ENCODE assay signal across 8 cellular contexts in the genomic region with DNA sequence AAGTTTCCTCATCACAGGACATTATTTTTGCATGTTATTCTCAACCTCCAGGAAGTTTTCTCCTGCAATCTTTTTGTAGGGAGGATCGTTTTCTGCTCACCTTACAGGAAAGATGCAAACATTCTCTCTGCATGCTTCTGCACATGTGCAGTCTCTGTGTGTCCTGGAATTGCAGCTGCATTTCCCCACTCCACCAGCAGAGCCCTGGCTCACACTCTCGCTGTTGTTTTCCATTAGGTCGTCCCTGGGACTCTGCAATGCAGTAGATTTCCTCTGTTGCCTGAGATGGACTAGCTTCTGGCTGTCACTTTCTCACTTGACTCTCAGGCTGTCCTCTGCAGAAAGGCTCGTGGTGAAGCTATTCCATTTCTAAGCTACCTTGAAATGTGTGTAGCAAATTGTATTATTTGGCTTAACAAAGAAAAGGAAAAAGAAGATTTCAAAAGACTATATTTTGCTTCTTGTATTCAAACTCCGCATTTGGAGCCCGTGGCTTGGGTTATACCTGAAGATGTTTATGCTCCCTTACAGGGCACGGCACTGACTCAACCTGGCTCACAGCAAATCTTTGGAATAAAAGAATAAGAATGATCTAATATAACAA.
A peak's percentile ranks its signal among the peaks of the same experiment; 100 is the strongest.
DNase-seq lines count a peak whose midpoint lies in the region; ATAC-seq and TF ChIP-seq lines count a peak whose summit lies in the region.

No MANE protein-coding gene starts in this region.

- intact Hi-C loops in CD8-positive, alpha-beta T cell (cut with DNase I, micrococcal nuclease): no loop called here

- POLR2A ChIA-PET in CD8-positive, alpha-beta T cell (lab: Charles Lee): no interaction called here

- H3K9me3 Mint-ChIP-seq in stimulated activated naive CD8-positive, alpha-beta T cell treated with anti-CD3 and anti-CD28 coated beads, Interleukin-15, amount 100 ng/mL, for 72 hours: peaks cover 0 to 6% of the 10 kb centered on the region in 2 donors
- peaks cover 6% of the 10 kb centered on the region for H3K9me3 Mint-ChIP-seq in CD8-positive, alpha-beta T cell

- no peaks in the 10 kb centered on the region for H3K9me3 ChIP-seq in CD8-positive, alpha-beta T cell (ENCODE audit: low read length)

- H3K36me3 ChIP-seq in CD8-positive, alpha-beta T cell (ENCODE audit: insufficient read depth, low read length): no peaks in the 10 kb centered on the region

- no peaks in the 10 kb centered on the region for H3K36me3 Mint-ChIP-seq in CD8-positive, alpha-beta T cell

- ATAC-seq in GM21447 (IDR thresholded peaks at IDR 0.05; ENCODE audit: unreplicated experiment): peak; percentile 83
- no peak for ATAC-seq in stimulated activated naive CD8-positive, alpha-beta T cell treated with anti-CD3 and anti-CD28 coated beads, Interleukin-15, amount 100 ng/mL, for 72 hours
- ATAC-seq in CD8-positive, alpha-beta T cell: no peak

- in situ Hi-C loops in G401 (cut with HindIII; ENCODE audit: low sequenced_read_pairs): no loop called here

- no peak overlapping the region for H3K27ac Mint-ChIP-seq in stimulated activated naive CD8-positive, alpha-beta T cell treated with anti-CD3 and anti-CD28 coated beads, Interleukin-15, amount 100 ng/mL, for 72 hours
- no peak overlapping the region for H3K27ac Mint-ChIP-seq in CD8-positive, alpha-beta T cell

- H3K4me3 ChIP-seq in CD8-positive, alpha-beta T cell (ENCODE audit: low read depth, low read length): no peak overlapping the region

- H3K27me3 Mint-ChIP-seq in stimulated activated naive CD8-positive, alpha-beta T cell treated with anti-CD3 and anti-CD28 coated beads, Interleukin-15, amount 100 ng/mL, for 72 hours: no peaks in the 10 kb centered on the region
- H3K27me3 Mint-ChIP-seq in CD8-positive, alpha-beta T cell (ENCODE audit: low read depth): no peaks in the 10 kb centered on the region

- DNase-seq in G401 (ENCODE audit: low spot score) (peak; percentile 35), HPDE6-E6E7 (ENCODE audit: extremely low spot score) (peak; percentile 28), astrocyte of the hippocampus (ENCODE audit: low read depth, low spot score) (peak; percentile 61), kidney tubule cell (ENCODE audit: low spot score) (peak; percentile 43)
- DNase-seq in stimulated activated naive CD8-positive, alpha-beta T cell treated with anti-CD3 and anti-CD28 coated beads, Interleukin-15, amount 100 ng/mL, for 72 hours: no peak
- DNase-seq in CD8-positive, alpha-beta T cell: no peak
- no peak for DNase-seq in effector CD8-positive, alpha-beta T cell (lab: John Stamatoyannopoulos, UW)

- no peaks in the 10 kb centered on the region for H3K4me1 ChIP-seq in CD8-positive, alpha-beta T cell (ENCODE audit: insufficient read depth, low read length)

- no peaks in the 10 kb centered on the region for H3K4me1 Mint-ChIP-seq in stimulated activated naive CD8-positive, alpha-beta T cell treated with anti-CD3 and anti-CD28 coated beads, Interleukin-15, amount 100 ng/mL, for 72 hours
- H3K4me1 Mint-ChIP-seq in CD8-positive, alpha-beta T cell (ENCODE audit: low read depth): no peaks in the 10 kb centered on the region

- no peak overlapping the region for H3K27ac ChIP-seq in CD8-positive, alpha-beta T cell (ENCODE audit: low read depth, low read length)

- no peak overlapping the region for H3K4me3 Mint-ChIP-seq in stimulated activated naive CD8-positive, alpha-beta T cell treated with anti-CD3 and anti-CD28 coated beads, Interleukin-15, amount 100 ng/mL, for 72 hours
- H3K4me3 Mint-ChIP-seq in CD8-positive, alpha-beta T cell: no peak overlapping the region

- CTCF ChIA-PET in CD8-positive, alpha-beta T cell (lab: Charles Lee): no interaction called here

- TF ChIP-seq CTCF in CD8-positive, alpha-beta T cell (IDR thresholded peaks at IDR 0.05): no peak

- H3K27me3 ChIP-seq in CD8-positive, alpha-beta T cell (ENCODE audit: insufficient read depth, low read length): no peaks in the 10 kb centered on the region

Comparison
In these comparisons a context has a peak if more than half of its experiments do, and no peak if none do; other contexts are left out.
1. DNase-seq: peak in G401 (single experiment), HPDE6-E6E7 (single experiment), astrocyte of the hippocampus (single experiment) and kidney tubule cell (single experiment); none in stimulated activated naive CD8-positive, alpha-beta T cell treated with anti-CD3 and anti-CD28 coated beads, Interleukin-15, amount 100 ng/mL, for 72 hours (0 of 2), CD8-positive, alpha-beta T cell (0 of 7) and effector CD8-positive, alpha-beta T cell (single experiment).